14 cellular contexts compared by ENCODE assay signal in the genomic region with DNA sequence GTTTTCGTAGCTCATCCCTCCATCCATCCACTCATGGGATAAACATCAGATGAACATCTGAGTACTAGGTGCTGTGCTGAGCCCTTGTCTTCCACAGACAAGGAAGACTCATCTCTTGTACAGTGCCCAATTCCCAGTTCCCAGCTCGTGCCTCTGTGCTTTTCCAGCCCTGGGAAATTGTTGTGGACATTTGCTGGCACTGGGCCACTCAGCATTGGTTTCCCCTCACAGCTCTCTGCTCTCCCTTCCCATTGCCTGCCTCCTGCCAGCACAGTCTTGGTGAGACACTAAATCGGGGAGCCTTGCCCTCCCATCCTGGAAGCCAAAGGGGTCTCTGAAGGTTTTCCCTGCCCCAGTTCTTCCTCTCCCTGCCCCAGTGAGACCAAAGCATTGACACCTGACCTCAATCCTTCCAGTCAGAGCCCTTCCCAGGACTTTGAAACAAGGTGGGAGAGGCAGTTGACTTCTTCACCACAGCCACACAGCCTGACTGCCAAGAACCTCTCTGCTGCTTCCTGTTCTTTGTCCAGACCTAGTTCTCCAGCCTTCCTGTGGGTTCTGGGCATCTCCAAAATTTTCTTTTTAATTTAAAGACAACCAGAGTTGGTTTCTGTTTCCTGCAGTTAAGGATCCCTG. TPM values are rescaled to one million over a fixed set of nuclear protein-coding genes. Genes with fewer than 3 reads are reported as not detected.
A peak's percentile ranks its signal among the peaks of the same experiment; 100 is the strongest.
DNase-seq lines count a peak whose midpoint lies in the region; ATAC-seq, FAIRE-seq and TF ChIP-seq lines count a peak whose summit lies in the region.
"Had no signal": no experiment of that assay in that cellular context is flagged by ENCODE, and none has a peak within 500 bp of the region (broad histone marks: within the 10 kb centered on the region; RNA-seq: fewer than 3 reads in every experiment).

No MANE protein-coding gene starts in this region.

- peaks cover 43% of the 10 kb centered on the region for H3K4me1 ChIP-seq in HUES64 (ENCODE audit: insufficient read depth, low read length)
- H3K4me1 ChIP-seq in HepG2 (ENCODE audit: insufficient read depth, low read length): peaks cover 34% of the 10 kb centered on the region

- DNase-seq in Daoy (ENCODE audit: low read depth): peak; percentile 59
- DNase-seq in astrocyte of the spinal cord (ENCODE audit: low read depth, low spot score): peak; percentile 71
- DNase-seq in myocyte (ENCODE audit: low read depth): peak; percentile 60
- no peak for DNase-seq in amygdala (lab: John Stamatoyannopoulos, UW)
- DNase-seq in stimulated activated CD4-positive, alpha-beta T cell treated with anti-CD3 and anti-CD28 coated beads, Interleukin-1b, Interleukin-23, amount 100 ng/mL, for 48 hours: no peak
- DNase-seq in ACHN: no peak
- no peak for DNase-seq in HepG2 (ENCODE audit: low spot score)
- DNase-seq: effector CD4-positive, alpha-beta T cell; NCI-H1417; NK-92 treated with Interleukin-12 subunit alpha and Interleukin-12 subunit beta, amount 100 ng/mL, for 24 hours had no signal

- ATAC-seq in HepG2: no peak

- CTCF ChIA-PET in HepG2 (lab: Yijun Ruan, JAX; ENCODE audit: low intra/inter-chr PET ratio, low total read pairs): no interaction called here

- WGBS in HUES64: 87% methylated on average over 3 of the region's 3 CpGs
- 56% methylated on average over 2 of the region's 3 CpGs for WGBS in HepG2 (ENCODE audit: low lambda C conversion rate)

- H3K4me3 ChIP-seq in HUES64 (ENCODE audit: low read length) (no peak overlapping the region), astrocyte of the spinal cord (ENCODE audit: low read depth, low read length) (no peak overlapping the region), HepG2 (replicated peaks in 1 of 3; ENCODE audit: insufficient read depth in 1 of 3, low read depth in 2 of 3, low read length in 3 of 3) (no peak overlapping the region)
- H3K4me3 ChIP-seq: spleen had no signal

- H3K79me2 ChIP-seq in HepG2 (ENCODE audit: insufficient read depth, low read length): no peaks in the 10 kb centered on the region

- peak overlapping the region; percentile 99; the same call in 1 of the 2 replicates for H3K27ac ChIP-seq in HUES64 (ENCODE audit: low read depth, low read length)
- no peak overlapping the region for H3K27ac ChIP-seq in HepG2 (ENCODE audit: extremely low read length, insufficient read depth, low read length)
- H3K27ac ChIP-seq: spleen had no signal

- in situ Hi-C loops in astrocyte of the spinal cord (cut with HindIII; ENCODE audit: low sequenced_read_pairs): no loop called here
- in situ Hi-C loops in ACHN (cut with HindIII; ENCODE audit: low pct_ligation_motif_present, low pct_unique_long_range_greater_than_20kb, low sequenced_read_pairs): loop anchor here (25.0 kb wide), 2 partner anchors 107 to 218 kb away; no protein-coding TSS in a partner anchor
- in situ Hi-C loops in HepG2 (cut with HindIII; ENCODE audit: extremely low pct_ligation_motif_present, low pct_unique_long_range_greater_than_20kb): no loop called here

- H3K9me3 ChIP-seq in HUES64 (ENCODE audit: insufficient read depth, low read depth, low read length): no peaks in the 10 kb centered on the region
- H3K9me3 ChIP-seq in HepG2 (ENCODE audit: low read length): no peaks in the 10 kb centered on the region
- H3K9me3 ChIP-seq: spleen, thoracic aorta had no signal

- TF ChIP-seq CTCF in astrocyte of the spinal cord (IDR thresholded peaks at IDR 0.05; ENCODE audit: low read depth, low read length): no peak
- TF ChIP-seq CTCF in HepG2 (CRISPR knock-in tag; IDR thresholded peaks at IDR 0.05): no peak

- no peak for FAIRE-seq in HepG2 (lab: Jason Lieb, UNC)
- FAIRE-seq: HTR-8/SVneo had no signal

- H3K36me3 ChIP-seq in HUES64 (ENCODE audit: insufficient read depth, low read length) (no peaks in the 10 kb centered on the region), HepG2 (replicated peaks in 1 of 2; ENCODE audit: control insufficient read depth in 1 of 2, insufficient read depth in 2 of 2, low read length in 2 of 2) (no peaks in the 10 kb centered on the region)
- H3K36me3 ChIP-seq: spleen, thoracic aorta had no signal

- no peak overlapping the region for H3K4me2 ChIP-seq in HepG2 (ENCODE audit: low read depth, low read length)

- H2AFZ ChIP-seq in HepG2 (ENCODE audit: low read length): no peak overlapping the region

- intact Hi-C loops in HepG2 (cut with micrococcal nuclease; ENCODE audit: unreplicated experiment): no loop called here

- no peak for TF ChIP-seq RAD21 in HepG2 (CRISPR knock-in tag; IDR thresholded peaks at IDR 0.05)

- POLR2A ChIA-PET in HepG2 (lab: Yijun Ruan, JAX): interaction anchor here (1.0 kb wide), 1 partner anchor 11 kb away, joined by 3 read pairs; no protein-coding TSS in a partner anchor

- H3K27me3 ChIP-seq in HUES64 (ENCODE audit: insufficient read depth, low read length): no peaks in the 10 kb centered on the region
- no peaks in the 10 kb centered on the region for H3K27me3 ChIP-seq in HepG2 (ENCODE audit: control insufficient read depth in 1 of 2, insufficient read depth in 2 of 2, low read length in 2 of 2)
- H3K27me3 ChIP-seq: spleen had no signal

- no peaks in the 10 kb centered on the region for H4K20me1 ChIP-seq in HepG2 (ENCODE audit: insufficient read depth, low read length)

- no peak for TF ChIP-seq EP300 in HepG2 (IDR thresholded peaks at IDR 0.05; ENCODE audit: low read depth in 2 of 2, low read length in 2 of 2)
- TF ChIP-seq EP300 in HepG2 (CRISPR knock-in tag; IDR thresholded peaks at IDR 0.05; ENCODE audit: borderline replicate concordance): no peak

- TF ChIP-seq POLR2A in HepG2 (IDR thresholded peaks at IDR 0.05; ENCODE audit: insufficient read depth in 1 of 2, low read depth in 2 of 2, low read length in 2 of 2): no peak

- H3K9ac ChIP-seq in HUES64 (ENCODE audit: low read depth, low read length) (no peak overlapping the region), HepG2 (ENCODE audit: insufficient read depth, low read depth, low read length) (no peak overlapping the region)

- no TSS peak for BruUV-seq in HepG2 (replicated peaks; lab: Mats Ljungman, UMichigan)

TF ChIP-seq in HepG2, 621 proteins besides CTCF, POLR2A, EP300 and RAD21:
- TF ChIP-seq ZNF451 (CRISPR knock-in tag; IDR thresholded peaks at IDR 0.05) (no peak), ZNF891 (CRISPR knock-in tag; IDR thresholded peaks at IDR 0.05) (no peak), RARA (CRISPR knock-in tag; IDR thresholded peaks at IDR 0.05) (no peak)

RNA-seq across cellular contexts. Expression of gene WSB1, which starts 50.2 kb away (rescaled TPM):
- total RNA-seq in Daoy (2014; rRNA removed; shearing (Covaris generic)): 55.6 and 56.7 TPM in 2 replicates
- 63.7 TPM for polyA plus RNA-seq in HUES64 (2013, experiment 1 of 2)
- 76.2 TPM for polyA plus RNA-seq in HUES64 (2013, experiment 2 of 2)
- total RNA-seq in myocyte (128 and 134 TPM in 2 replicates), HepG2 (2016; rRNA removed; fragmentation: Illumina TruSeq; extraction: Trizol) (81.3 and 93.3 TPM in 2 replicates)
- 85.8 TPM for polyA plus RNA-seq in myocyte (2012)
- total RNA-seq in HepG2 (2016; cell fraction: cytosol; rRNA removed; fragmentation: Illumina TruSeq; extraction: Trizol; ENCODE audit: low read depth): 26.6 and 31.7 TPM in 2 replicates
- total RNA-seq in HepG2 (2016; cell fraction: insoluble cytoplasmic fraction; rRNA removed; fragmentation: Illumina TruSeq; extraction: Trizol): 77.2 and 87.4 TPM in 2 replicates
- total RNA-seq in HepG2 (2016; cell fraction: membrane; rRNA removed; fragmentation: Illumina TruSeq; extraction: Trizol): 21.0 and 21.8 TPM in 2 replicates
- total RNA-seq in HepG2 (2016; cell fraction: nucleus; rRNA removed; fragmentation: Illumina TruSeq; extraction: Trizol): 85.9 and 97.4 TPM in 2 replicates
- 253 and 294 TPM in 2 replicates for polyA plus RNA-seq in HepG2 (2011; rRNA removed)
- 120 and 143 TPM in 2 replicates for polyA plus RNA-seq in HepG2 (2011; cell fraction: cytosol; rRNA removed)
- polyA plus RNA-seq in HepG2 (2011; cell fraction: nucleus; rRNA removed): 1,276 and 1,394 TPM in 2 replicates
- 89.4 and 114 TPM in 2 replicates for polyA plus RNA-seq in HepG2 (2012)
- 1.8 and 1.9 TPM in 2 replicates for polyA plus RNA-seq in HepG2 (2016; cell fraction: cytosol; fragmentation: Illumina TruSeq; extraction: Trizol; ENCODE audit: low read depth)
- 71.2 and 71.6 TPM in 2 replicates for polyA plus RNA-seq in HepG2 (2016; cell fraction: insoluble cytoplasmic fraction; fragmentation: Illumina TruSeq; extraction: Trizol; ENCODE audit: low read depth)
- polyA plus RNA-seq in HepG2 (2016; cell fraction: membrane; fragmentation: Illumina TruSeq; extraction: Trizol; ENCODE audit: low read depth): 3.9 and 4.5 TPM in 2 replicates
- 181 and 184 TPM in 2 replicates for polyA plus RNA-seq in HepG2 (2016; cell fraction: nucleus; fragmentation: Illumina TruSeq; extraction: Trizol; ENCODE audit: insufficient read depth, low read depth)
- polyA minus RNA-seq in HepG2 (2011; rRNA and poly(A)+ RNA removed; ENCODE audit: low replicate concordance): 35.0 and 79.1 TPM in 2 replicates
- polyA minus RNA-seq in HepG2 (2011; cell fraction: cytosol; rRNA and poly(A)+ RNA removed): 52.6 and 57.0 TPM in 2 replicates
- polyA minus RNA-seq in HepG2 (2011; cell fraction: nucleus; rRNA and poly(A)+ RNA removed): 216 and 246 TPM in 2 replicates

Comparison
In these comparisons a context has a peak if more than half of its experiments do, and no peak if none do; other contexts are left out.
1. DNase-seq: peak in Daoy (single experiment), astrocyte of the spinal cord (single experiment) and myocyte (single experiment); none in amygdala (0 of 56), stimulated activated CD4-positive, alpha-beta T cell treated with anti-CD3 and anti-CD28 coated beads, Interleukin-1b, Interleukin-23, amount 100 ng/mL, for 48 hours (single experiment), ACHN (single experiment) and HepG2 (single experiment).